Comparison of ENCODE assay signal across 15 cellular contexts in genomic region chr14:46368275-46368674, GRCh38.
"Had no signal": no experiment of that assay in that cellular context is flagged by ENCODE, and none has a peak within 500 bp of the region (broad histone marks: within the 10 kb centered on the region; RNA-seq: fewer than 3 reads in every experiment).

No MANE protein-coding gene starts in this region.

- H3K27me3 Mint-ChIP-seq: activated CD4-positive, alpha-beta T cell treated with anti-CD3 and anti-CD28 coated beads, Interleukin-2, amount 10 ng/mL, durations not matched to agents 7 days and 5 days; activated naive CD4-positive, alpha-beta T cell treated with anti-CD3 and anti-CD28 coated beads, Interleukin-2, amount 10 ng/mL, durations not matched to agents 7 days and 5 days; activated T-cell treated with anti-CD3 and anti-CD28 coated beads, Interleukin-2, amount 50 U/mL, for 24 hours; central memory CD8-positive, alpha-beta T cell; naive thymus-derived CD4-positive, alpha-beta T cell had no signal

- H3K36me3 Mint-ChIP-seq: activated naive CD4-positive, alpha-beta T cell treated with anti-CD3 and anti-CD28 coated beads, Interleukin-2, amount 10 ng/mL, durations not matched to agents 7 days and 5 days; naive thymus-derived CD4-positive, alpha-beta T cell had no signal

- DNase-seq: activated CD4-positive, alpha-beta T cell treated with anti-CD3 and anti-CD28 coated beads, Interleukin-2, amount 10 ng/mL, durations not matched to agents 7 days and 5 days; activated CD8-positive, alpha-beta T cell treated with anti-CD3 and anti-CD28 coated beads, Interleukin-2, amount 10 ng/mL, durations not matched to agents 7 days and 5 days; activated naive CD4-positive, alpha-beta T cell treated with anti-CD3 and anti-CD28 coated beads, Interleukin-2, amount 10 ng/mL, durations not matched to agents 7 days and 5 days; activated T-cell treated with anti-CD3 and anti-CD28 coated beads, Interleukin-2, amount 50 U/mL, for 24 hours; aorta; brain microvascular endothelial cell; effector memory CD4-positive, alpha-beta T cell; esophagus squamous epithelium; mesenchymal stem cell; naive thymus-derived CD4-positive, alpha-beta T cell; stimulated activated naive CD4-positive, alpha-beta T cell; T1000; thyroid gland had no signal

- H3K27ac Mint-ChIP-seq: activated CD4-positive, alpha-beta T cell treated with anti-CD3 and anti-CD28 coated beads, Interleukin-2, amount 10 ng/mL, durations not matched to agents 7 days and 5 days; activated CD8-positive, alpha-beta T cell treated with anti-CD3 and anti-CD28 coated beads, Interleukin-2, amount 10 ng/mL, durations not matched to agents 7 days and 5 days; activated naive CD4-positive, alpha-beta T cell treated with anti-CD3 and anti-CD28 coated beads, Interleukin-2, amount 10 ng/mL, durations not matched to agents 7 days and 5 days; activated T-cell treated with anti-CD3 and anti-CD28 coated beads, Interleukin-2, amount 50 U/mL, for 24 hours; naive thymus-derived CD4-positive, alpha-beta T cell had no signal

- H3K4me3 Mint-ChIP-seq: activated CD4-positive, alpha-beta T cell treated with anti-CD3 and anti-CD28 coated beads, Interleukin-2, amount 10 ng/mL, durations not matched to agents 7 days and 5 days; activated CD8-positive, alpha-beta T cell treated with anti-CD3 and anti-CD28 coated beads, Interleukin-2, amount 10 ng/mL, durations not matched to agents 7 days and 5 days; activated naive CD4-positive, alpha-beta T cell treated with anti-CD3 and anti-CD28 coated beads, Interleukin-2, amount 10 ng/mL, durations not matched to agents 7 days and 5 days; activated T-cell treated with anti-CD3 and anti-CD28 coated beads, Interleukin-2, amount 50 U/mL, for 24 hours; central memory CD8-positive, alpha-beta T cell; naive thymus-derived CD4-positive, alpha-beta T cell had no signal

- ATAC-seq: activated CD4-positive, CD25-positive, alpha-beta regulatory T cell treated with anti-CD3 and anti-CD28 coated beads, Interleukin-2, amount 50 U/mL, for 24 hours; activated CD8-positive, alpha-beta T cell treated with anti-CD3 and anti-CD28 coated beads, Interleukin-2, amount 10 ng/mL, durations not matched to agents 7 days and 5 days; naive thymus-derived CD4-positive, alpha-beta T cell had no signal

- H3K4me1 Mint-ChIP-seq: activated CD4-positive, alpha-beta T cell treated with anti-CD3 and anti-CD28 coated beads, Interleukin-2, amount 10 ng/mL, durations not matched to agents 7 days and 5 days; activated naive CD4-positive, alpha-beta T cell treated with anti-CD3 and anti-CD28 coated beads, Interleukin-2, amount 10 ng/mL, durations not matched to agents 7 days and 5 days; central memory CD8-positive, alpha-beta T cell; naive thymus-derived CD4-positive, alpha-beta T cell had no signal
